ENCODE assay signal across 1 cellular context in the genomic region with DNA sequence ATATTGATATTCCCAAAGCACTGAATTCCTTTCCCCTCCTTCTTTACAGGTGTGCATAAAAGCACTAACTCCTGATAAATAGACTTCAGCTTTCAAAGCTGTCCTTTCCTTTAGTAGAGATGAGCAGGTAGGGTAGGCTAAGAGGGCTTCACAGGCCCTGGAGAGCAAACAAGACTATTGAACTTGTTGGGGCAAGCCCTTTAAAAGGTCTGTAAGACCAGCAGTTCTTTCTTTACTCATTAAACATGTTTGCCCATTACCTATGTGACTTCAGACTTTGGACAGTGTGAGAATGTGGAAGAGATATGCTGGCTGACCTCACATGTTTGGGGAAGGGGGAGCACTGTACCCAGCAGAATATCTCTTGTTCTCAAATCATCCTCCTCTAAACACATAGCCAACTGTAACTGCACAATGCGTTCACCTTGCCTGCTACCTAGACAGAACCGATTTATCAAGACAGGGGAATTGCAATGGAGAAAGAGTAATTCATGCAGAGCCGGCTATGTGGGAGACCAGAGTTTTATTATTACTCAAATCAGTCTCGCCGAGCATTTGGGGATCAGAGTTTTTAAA.
TF ChIP-seq lines count a peak whose summit lies in the region.

No MANE protein-coding gene starts in this region.

TF ChIP-seq in liver, 16 proteins besides CTCF, POLR2A, EP300 and RAD21 (continued from another document):
- TF ChIP-seq, protein P1, sequence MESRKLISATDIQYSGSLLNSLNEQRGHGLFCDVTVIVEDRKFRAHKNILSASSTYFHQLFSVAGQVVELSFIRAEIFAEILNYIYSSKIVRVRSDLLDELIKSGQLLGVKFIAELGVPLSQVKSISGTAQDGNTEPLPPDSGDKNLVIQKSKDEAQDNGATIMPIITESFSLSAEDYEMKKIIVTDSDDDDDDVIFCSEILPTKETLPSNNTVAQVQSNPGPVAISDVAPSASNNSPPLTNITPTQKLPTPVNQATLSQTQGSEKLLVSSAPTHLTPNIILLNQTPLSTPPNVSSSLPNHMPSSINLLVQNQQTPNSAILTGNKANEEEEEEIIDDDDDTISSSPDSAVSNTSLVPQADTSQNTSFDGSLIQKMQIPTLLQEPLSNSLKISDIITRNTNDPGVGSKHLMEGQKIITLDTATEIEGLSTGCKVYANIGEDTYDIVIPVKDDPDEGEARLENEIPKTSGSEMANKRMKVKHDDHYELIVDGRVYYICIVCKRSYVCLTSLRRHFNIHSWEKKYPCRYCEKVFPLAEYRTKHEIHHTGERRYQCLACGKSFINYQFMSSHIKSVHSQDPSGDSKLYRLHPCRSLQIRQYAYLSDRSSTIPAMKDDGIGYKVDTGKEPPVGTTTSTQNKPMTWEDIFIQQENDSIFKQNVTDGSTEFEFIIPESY (IDR thresholded peaks at IDR 0.05), result peak; percentile 85
- TF ChIP-seq RXRA (IDR thresholded peaks at IDR 0.05), result peak; percentile 94 to 95
- peak; percentile 47 for TF ChIP-seq NR2F2 (IDR thresholded peaks at IDR 0.05)
- TF ChIP-seq, protein P2, sequence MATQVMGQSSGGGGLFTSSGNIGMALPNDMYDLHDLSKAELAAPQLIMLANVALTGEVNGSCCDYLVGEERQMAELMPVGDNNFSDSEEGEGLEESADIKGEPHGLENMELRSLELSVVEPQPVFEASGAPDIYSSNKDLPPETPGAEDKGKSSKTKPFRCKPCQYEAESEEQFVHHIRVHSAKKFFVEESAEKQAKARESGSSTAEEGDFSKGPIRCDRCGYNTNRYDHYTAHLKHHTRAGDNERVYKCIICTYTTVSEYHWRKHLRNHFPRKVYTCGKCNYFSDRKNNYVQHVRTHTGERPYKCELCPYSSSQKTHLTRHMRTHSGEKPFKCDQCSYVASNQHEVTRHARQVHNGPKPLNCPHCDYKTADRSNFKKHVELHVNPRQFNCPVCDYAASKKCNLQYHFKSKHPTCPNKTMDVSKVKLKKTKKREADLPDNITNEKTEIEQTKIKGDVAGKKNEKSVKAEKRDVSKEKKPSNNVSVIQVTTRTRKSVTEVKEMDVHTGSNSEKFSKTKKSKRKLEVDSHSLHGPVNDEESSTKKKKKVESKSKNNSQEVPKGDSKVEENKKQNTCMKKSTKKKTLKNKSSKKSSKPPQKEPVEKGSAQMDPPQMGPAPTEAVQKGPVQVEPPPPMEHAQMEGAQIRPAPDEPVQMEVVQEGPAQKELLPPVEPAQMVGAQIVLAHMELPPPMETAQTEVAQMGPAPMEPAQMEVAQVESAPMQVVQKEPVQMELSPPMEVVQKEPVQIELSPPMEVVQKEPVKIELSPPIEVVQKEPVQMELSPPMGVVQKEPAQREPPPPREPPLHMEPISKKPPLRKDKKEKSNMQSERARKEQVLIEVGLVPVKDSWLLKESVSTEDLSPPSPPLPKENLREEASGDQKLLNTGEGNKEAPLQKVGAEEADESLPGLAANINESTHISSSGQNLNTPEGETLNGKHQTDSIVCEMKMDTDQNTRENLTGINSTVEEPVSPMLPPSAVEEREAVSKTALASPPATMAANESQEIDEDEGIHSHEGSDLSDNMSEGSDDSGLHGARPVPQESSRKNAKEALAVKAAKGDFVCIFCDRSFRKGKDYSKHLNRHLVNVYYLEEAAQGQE (IDR thresholded peaks at IDR 0.05), result peak; percentile 86
